Comparison of ENCODE assay signal across 8 cellular contexts in genomic region chr3:88000853-88001252, GRCh38. TPM values are rescaled to one million over a fixed set of nuclear protein-coding genes. Genes with fewer than 3 reads are reported as not detected.
DNase-seq lines count a peak whose midpoint lies in the region; ATAC-seq and TF ChIP-seq lines count a peak whose summit lies in the region.

No MANE protein-coding gene starts in this region.

- no peaks in the 10 kb centered on the region for H3K27me3 ChIP-seq in endodermal cell (ENCODE audit: control insufficient read depth, insufficient read depth, low read length, poor library complexity, severe bottlenecking)

- H3K9me3 ChIP-seq in endodermal cell (ENCODE audit: control insufficient read depth, low read length): no peaks in the 10 kb centered on the region

- H3K36me3 Mint-ChIP-seq in Calu3 (ENCODE audit: insufficient read depth, unreplicated experiment) (no peaks in the 10 kb centered on the region), endodermal cell (ENCODE audit: low read depth) (no peaks in the 10 kb centered on the region), neural crest cell (ENCODE audit: low read depth) (no peaks in the 10 kb centered on the region)

- TF ChIP-seq CTCF in Calu3 (IDR thresholded peaks at IDR 0.05; ENCODE audit: unreplicated experiment) (no peak), endodermal cell (conservative IDR thresholded peaks at IDR 0.05) (no peak), neural crest cell (conservative IDR thresholded peaks at IDR 0.05) (no peak)

- no peaks in the 10 kb centered on the region for H3K27me3 Mint-ChIP-seq in Calu3 (ENCODE audit: unreplicated experiment)
- H3K27me3 Mint-ChIP-seq in endodermal cell (ENCODE audit: insufficient read depth): no peaks in the 10 kb centered on the region
- H3K27me3 Mint-ChIP-seq in neural crest cell (ENCODE audit: low read depth): no peaks in the 10 kb centered on the region

- H3K27ac ChIP-seq in endodermal cell (ENCODE audit: low read depth, low read length): no peak overlapping the region

- H3K9ac ChIP-seq in endodermal cell (ENCODE audit: extremely low read depth, low read length, poor library complexity, severe bottlenecking): no peak overlapping the region

- no peak overlapping the region for H3K27ac Mint-ChIP-seq in Calu3 (ENCODE audit: unreplicated experiment)
- no peak overlapping the region for H3K27ac Mint-ChIP-seq in endodermal cell
- no peak overlapping the region for H3K27ac Mint-ChIP-seq in neural crest cell (ENCODE audit: unreplicated experiment)

- H3K4me1 ChIP-seq in endodermal cell (ENCODE audit: control insufficient read depth, insufficient read depth, low read length): no peaks in the 10 kb centered on the region

- H3K9me3 Mint-ChIP-seq in Calu3 (ENCODE audit: low read depth, unreplicated experiment) (no peaks in the 10 kb centered on the region), endodermal cell (no peaks in the 10 kb centered on the region), neural crest cell (no peaks in the 10 kb centered on the region)

- no TSS peak for BruUV-seq in Calu3 (replicated peaks; lab: Mats Ljungman, UMichigan)

- H3K4me3 ChIP-seq in endodermal cell (ENCODE audit: low read length): no peak overlapping the region

- intact Hi-C loops in Calu3 (cut with micrococcal nuclease; ENCODE audit: unreplicated experiment): loop anchor here (5.0 to 10.0 kb wide), 2 partner anchors 916 to 1229 kb away; no protein-coding TSS in a partner anchor

- peaks cover 21% of the 10 kb centered on the region for H3K4me1 Mint-ChIP-seq in Calu3 (ENCODE audit: low read depth, unreplicated experiment)
- H3K4me1 Mint-ChIP-seq in endodermal cell: peaks cover 7% of the 10 kb centered on the region
- H3K4me1 Mint-ChIP-seq in neural crest cell: no peaks in the 10 kb centered on the region

- DNase-seq in Calu3 (peak; percentile 44), OCI-M1 (lab: John Stamatoyannopoulos, UW) (peak; percentile 27), endodermal cell (peak; percentile 83), neural crest cell (ENCODE audit: low read depth, low spot score) (peak; percentile 12), DMS53 (lab: John Stamatoyannopoulos, UW) (no peak), NCI-H226 (no peak), HuH-7.5 (ENCODE audit: low spot score) (no peak)

- ATAC-seq in HG02678 (IDR thresholded peaks at IDR 0.05; ENCODE audit: unreplicated experiment): no peak

- CTCF ChIA-PET in Calu3 (lab: Charles Lee): no interaction called here

- peak overlapping the region; percentile 48 for H3K4me3 Mint-ChIP-seq in Calu3 (ENCODE audit: low read depth, unreplicated experiment)
- peak overlapping the region; percentile 36 for H3K4me3 Mint-ChIP-seq in endodermal cell
- H3K4me3 Mint-ChIP-seq in neural crest cell: peak overlapping the region; percentile 76

- H3K36me3 ChIP-seq in endodermal cell (ENCODE audit: control insufficient read depth, insufficient read depth, low read length): no peaks in the 10 kb centered on the region

- WGBS in endodermal cell (ENCODE audit: insufficient coverage in 1 of 2, insufficient read length in 1 of 2), 2 experiments: 92 to 93% methylated on average over 4 to 13 of the region's 13 CpGs

RNA-seq across cellular contexts. Expression of gene CGGBP1, which starts 58.0 kb away (rescaled TPM):
- total RNA-seq in Calu3 (2022) (70.0 and 76.9 TPM in 2 replicates), endodermal cell (10 to 100 TPM; 81.5 to 96.3 TPM), neural crest cell (95.5 and 102 TPM in 2 replicates)
- 108 TPM for polyA plus RNA-seq in endodermal cell (2013, experiment 1 of 2)
- polyA plus RNA-seq in endodermal cell (2013, experiment 2 of 2): 98.1 TPM

RNA-seq across cellular contexts. Expression of gene ZNF654, which starts 58.2 kb away (rescaled TPM):
- total RNA-seq in Calu3 (2022): 12.9 and 14.1 TPM in 2 replicates
- total RNA-seq in endodermal cell: 10 to 100 TPM in 1 of 2 donors, 1 to 10 TPM in 1; 7.3 to 10.6 TPM
- 8.5 TPM for polyA plus RNA-seq in endodermal cell (2013, experiment 1 of 2)
- 8.2 TPM for polyA plus RNA-seq in endodermal cell (2013, experiment 2 of 2)
- total RNA-seq in neural crest cell: 7.2 and 8.6 TPM in 2 replicates

Comparison
In these comparisons a context has a peak if more than half of its experiments do, and no peak if none do; other contexts are left out.
1. DNase-seq: peak in Calu3 (single experiment), OCI-M1 (single experiment), endodermal cell (single experiment) and neural crest cell (single experiment); none in DMS53 (single experiment), NCI-H226 (single experiment) and HuH-7.5 (single experiment).
2. Peak in every context shown above with its lines, with median percentiles within 50 percentile points of each other: H3K4me3 Mint-ChIP-seq.